21 cellular contexts compared by ENCODE assay signal in genomic region chr1:230020451-230020850, GRCh38.
"Had no signal": no experiment of that assay in that cellular context is flagged by ENCODE, and none has a peak within 500 bp of the region (broad histone marks: within the 10 kb centered on the region; RNA-seq: fewer than 3 reads in every experiment).

No MANE protein-coding gene starts in this region.

- H3K9me3 ChIP-seq: colonic mucosa, esophagus squamous epithelium, gastrocnemius medialis, heart right ventricle, left lung, lower lobe of right lung, mucosa of descending colon had no signal

- H3K4me3 ChIP-seq: colonic mucosa, esophagus squamous epithelium, gastrocnemius medialis, heart right ventricle, left lung, lower lobe of right lung, mucosa of descending colon had no signal

- H3K27ac ChIP-seq: colonic mucosa, esophagus squamous epithelium, gastrocnemius medialis, heart right ventricle, left lung, lower lobe of right lung had no signal

- ATAC-seq: effector memory CD8-positive, alpha-beta T cell; heart right ventricle; left cardiac atrium; left lung; left ventricle myocardium superior; lower lobe of right lung; mucosa of descending colon had no signal

- FAIRE-seq: endothelial cell of umbilical vein, islet of Langerhans, keratinocyte had no signal

- H3K36me3 ChIP-seq: colonic mucosa, esophagus squamous epithelium, gastrocnemius medialis, heart right ventricle, left lung, lower lobe of right lung had no signal

- H3K4me1 ChIP-seq: colonic mucosa, esophagus squamous epithelium, gastrocnemius medialis, heart right ventricle, left lung, lower lobe of right lung had no signal

- H3K27me3 ChIP-seq: colonic mucosa, esophagus squamous epithelium, gastrocnemius medialis, heart right ventricle, left lung had no signal

- DNase-seq: colonic mucosa; cortex of kidney; effector CD8-positive, alpha-beta T cell; effector memory CD8-positive, alpha-beta T cell; esophagus squamous epithelium; foreskin fibroblast; foreskin melanocyte; gastrocnemius medialis; glutamatergic neuron; heart right ventricle; hippocampal formation; left cardiac atrium; left lung; left ventricle myocardium superior; lower lobe of right lung; mesenchymal stem cell; mucosa of descending colon; naive B cell had no signal
